Comparison of ENCODE assay signal across 1 cellular context in genomic region chr15:55785593-55785992, GRCh38. TPM values are rescaled to one million over a fixed set of nuclear protein-coding genes. Genes with fewer than 3 reads are reported as not detected.
"Had no signal": no experiment of that assay in that cellular context is flagged by ENCODE, and none has a peak within 500 bp of the region (broad histone marks: within the 10 kb centered on the region; RNA-seq: fewer than 3 reads in every experiment).

No MANE protein-coding gene starts in this region.

RNA-seq across cellular contexts. Expression of gene PRTG, which starts 42.6 kb away (rescaled TPM):
- polyA plus RNA-seq: keratinocyte had no signal
